Comparison of ENCODE assay signal across 1 cellular context in the genomic region with DNA sequence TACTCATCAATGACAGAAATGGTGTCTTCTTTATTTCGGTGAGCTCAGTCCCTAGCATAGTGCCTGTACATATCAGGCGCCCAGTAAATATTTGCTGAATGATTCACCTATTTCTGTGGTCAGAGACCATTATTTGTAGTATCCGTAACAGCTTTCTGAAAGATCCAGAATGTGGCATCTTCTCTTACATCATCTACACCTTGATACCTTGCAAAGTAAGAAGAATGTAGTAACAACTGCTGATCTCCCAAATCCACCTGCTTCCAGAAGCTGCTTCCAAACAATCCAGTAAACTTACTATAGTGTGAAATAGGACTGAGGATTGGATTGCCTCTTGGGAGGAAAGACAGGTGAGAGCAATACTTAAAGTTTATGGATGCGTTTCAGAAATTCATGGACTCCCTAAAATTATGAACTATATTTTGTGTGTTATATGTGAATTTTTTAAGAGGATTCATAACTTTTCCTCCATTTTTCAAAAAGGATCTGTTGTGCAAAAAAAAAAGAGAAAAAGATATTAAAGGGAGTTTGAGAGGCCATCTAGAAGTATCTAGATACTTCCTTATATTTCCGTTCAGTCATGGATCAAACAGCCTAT.
TF ChIP-seq lines count a peak whose summit lies in the region.

No MANE protein-coding gene starts in this region.

TF ChIP-seq in HepG2, 621 proteins besides CTCF, POLR2A, EP300 and RAD21 (continued from another document and continues in another):
- TF ChIP-seq, protein P1, sequence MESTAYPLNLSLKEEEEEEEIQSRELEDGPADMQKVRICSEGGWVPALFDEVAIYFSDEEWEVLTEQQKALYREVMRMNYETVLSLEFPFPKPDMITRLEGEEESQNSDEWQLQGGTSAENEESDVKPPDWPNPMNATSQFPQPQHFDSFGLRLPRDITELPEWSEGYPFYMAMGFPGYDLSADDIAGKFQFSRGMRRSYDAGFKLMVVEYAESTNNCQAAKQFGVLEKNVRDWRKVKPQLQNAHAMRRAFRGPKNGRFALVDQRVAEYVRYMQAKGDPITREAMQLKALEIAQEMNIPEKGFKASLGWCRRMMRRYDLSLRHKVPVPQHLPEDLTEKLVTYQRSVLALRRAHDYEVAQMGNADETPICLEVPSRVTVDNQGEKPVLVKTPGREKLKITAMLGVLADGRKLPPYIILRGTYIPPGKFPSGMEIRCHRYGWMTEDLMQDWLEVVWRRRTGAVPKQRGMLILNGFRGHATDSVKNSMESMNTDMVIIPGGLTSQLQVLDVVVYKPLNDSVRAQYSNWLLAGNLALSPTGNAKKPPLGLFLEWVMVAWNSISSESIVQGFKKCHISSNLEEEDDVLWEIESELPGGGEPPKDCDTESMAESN (CRISPR knock-in tag; conservative IDR thresholded peaks at IDR 0.05), result 0 out of 2 replicates have a peak, but pooled peaks have one; percentile 24
- TF ChIP-seq ETV5 (CRISPR knock-in tag; IDR thresholded peaks at IDR 0.05; ENCODE audit: borderline replicate concordance) (peak; percentile 41; the same call in 1 of the 2 replicates), ZNF335 (CRISPR knock-in tag; IDR thresholded peaks at IDR 0.05) (peak; percentile 68; the same call in 1 of the 2 replicates), FOSL1 (CRISPR knock-in tag; IDR thresholded peaks at IDR 0.05; ENCODE audit: borderline replicate concordance) (peak; percentile 97), MBNL3 (CRISPR knock-in tag; conservative IDR thresholded peaks at IDR 0.05) (no peak), ZBTB1 (CRISPR knock-in tag; IDR thresholded peaks at IDR 0.05; ENCODE audit: borderline replicate concordance) (no peak), ZSCAN9 (CRISPR knock-in tag; IDR thresholded peaks at IDR 0.05; ENCODE audit: borderline replicate concordance) (no peak; the same call in 1 of the 2 replicates), ZNF484 (CRISPR knock-in tag; IDR thresholded peaks at IDR 0.05; ENCODE audit: borderline replicate concordance, low read depth) (no peak), FOXO1 (CRISPR knock-in tag; IDR thresholded peaks at IDR 0.05) (peak; percentile 60; the same call in 1 of the 2 replicates), ZNF577 (CRISPR knock-in tag; IDR thresholded peaks at IDR 0.05; ENCODE audit: borderline replicate concordance, low read depth) (no peak), RFXANK (CRISPR knock-in tag; IDR thresholded peaks at IDR 0.05) (no peak), ZNF672 (CRISPR knock-in tag; IDR thresholded peaks at IDR 0.05) (no peak), JUNB (CRISPR knock-in tag; IDR thresholded peaks at IDR 0.05; ENCODE audit: borderline replicate concordance) (peak; percentile 92), RFX5 (IDR thresholded peaks at IDR 0.05; ENCODE audit: low read depth, low read length) (peak; percentile 28; the same call in 1 of the 2 replicates), ZMYM4 (CRISPR knock-in tag; IDR thresholded peaks at IDR 0.05) (no peak; the same call in 1 of the 2 replicates), ZNF3 (CRISPR knock-in tag; IDR thresholded peaks at IDR 0.05) (peak; percentile 54; the same call in 1 of the 2 replicates), ZNF546 (CRISPR knock-in tag; conservative IDR thresholded peaks at IDR 0.05) (no peak), ZMAT3 (CRISPR knock-in tag; conservative IDR thresholded peaks at IDR 0.05) (no peak; the same call in 1 of the 2 replicates), U2AF2 (IDR thresholded peaks at IDR 0.05; ENCODE audit: low read depth, low read length) (no peak), MIER3 (CRISPR knock-in tag; IDR thresholded peaks at IDR 0.05; ENCODE audit: borderline replicate concordance) (0 out of 2 replicates have a peak, but pooled peaks have one; percentile 22), MTA1 (CRISPR knock-in tag; IDR thresholded peaks at IDR 0.05; ENCODE audit: borderline replicate concordance) (no peak), ZNF225 (CRISPR knock-in tag; IDR thresholded peaks at IDR 0.05) (no peak), SIN3B (IDR thresholded peaks at IDR 0.05; ENCODE audit: low read length) (no peak), ZNF816 (CRISPR knock-in tag; IDR thresholded peaks at IDR 0.05; ENCODE audit: borderline replicate concordance) (peak; percentile 70; the same call in 1 of the 2 replicates), FOXP1 (IDR thresholded peaks at IDR 0.05) (no peak), FOXP1 (CRISPR knock-in tag; IDR thresholded peaks at IDR 0.05) (peak; percentile 79), KLF11 (CRISPR knock-in tag; IDR thresholded peaks at IDR 0.05) (peak; percentile 63; the same call in 1 of the 2 replicates), ZNF616 (CRISPR knock-in tag; IDR thresholded peaks at IDR 0.05; ENCODE audit: low read depth) (no peak)
- TF ChIP-seq, protein P2, sequence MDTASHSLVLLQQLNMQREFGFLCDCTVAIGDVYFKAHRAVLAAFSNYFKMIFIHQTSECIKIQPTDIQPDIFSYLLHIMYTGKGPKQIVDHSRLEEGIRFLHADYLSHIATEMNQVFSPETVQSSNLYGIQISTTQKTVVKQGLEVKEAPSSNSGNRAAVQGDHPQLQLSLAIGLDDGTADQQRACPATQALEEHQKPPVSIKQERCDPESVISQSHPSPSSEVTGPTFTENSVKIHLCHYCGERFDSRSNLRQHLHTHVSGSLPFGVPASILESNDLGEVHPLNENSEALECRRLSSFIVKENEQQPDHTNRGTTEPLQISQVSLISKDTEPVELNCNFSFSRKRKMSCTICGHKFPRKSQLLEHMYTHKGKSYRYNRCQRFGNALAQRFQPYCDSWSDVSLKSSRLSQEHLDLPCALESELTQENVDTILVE (CRISPR knock-in tag; IDR thresholded peaks at IDR 0.05), result peak; percentile 65
- TF ChIP-seq, protein P3, sequence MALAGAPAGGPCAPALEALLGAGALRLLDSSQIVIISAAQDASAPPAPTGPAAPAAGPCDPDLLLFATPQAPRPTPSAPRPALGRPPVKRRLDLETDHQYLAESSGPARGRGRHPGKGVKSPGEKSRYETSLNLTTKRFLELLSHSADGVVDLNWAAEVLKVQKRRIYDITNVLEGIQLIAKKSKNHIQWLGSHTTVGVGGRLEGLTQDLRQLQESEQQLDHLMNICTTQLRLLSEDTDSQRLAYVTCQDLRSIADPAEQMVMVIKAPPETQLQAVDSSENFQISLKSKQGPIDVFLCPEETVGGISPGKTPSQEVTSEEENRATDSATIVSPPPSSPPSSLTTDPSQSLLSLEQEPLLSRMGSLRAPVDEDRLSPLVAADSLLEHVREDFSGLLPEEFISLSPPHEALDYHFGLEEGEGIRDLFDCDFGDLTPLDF (CRISPR knock-in tag; IDR thresholded peaks at IDR 0.05), result no peak
- TF ChIP-seq, protein P4, sequence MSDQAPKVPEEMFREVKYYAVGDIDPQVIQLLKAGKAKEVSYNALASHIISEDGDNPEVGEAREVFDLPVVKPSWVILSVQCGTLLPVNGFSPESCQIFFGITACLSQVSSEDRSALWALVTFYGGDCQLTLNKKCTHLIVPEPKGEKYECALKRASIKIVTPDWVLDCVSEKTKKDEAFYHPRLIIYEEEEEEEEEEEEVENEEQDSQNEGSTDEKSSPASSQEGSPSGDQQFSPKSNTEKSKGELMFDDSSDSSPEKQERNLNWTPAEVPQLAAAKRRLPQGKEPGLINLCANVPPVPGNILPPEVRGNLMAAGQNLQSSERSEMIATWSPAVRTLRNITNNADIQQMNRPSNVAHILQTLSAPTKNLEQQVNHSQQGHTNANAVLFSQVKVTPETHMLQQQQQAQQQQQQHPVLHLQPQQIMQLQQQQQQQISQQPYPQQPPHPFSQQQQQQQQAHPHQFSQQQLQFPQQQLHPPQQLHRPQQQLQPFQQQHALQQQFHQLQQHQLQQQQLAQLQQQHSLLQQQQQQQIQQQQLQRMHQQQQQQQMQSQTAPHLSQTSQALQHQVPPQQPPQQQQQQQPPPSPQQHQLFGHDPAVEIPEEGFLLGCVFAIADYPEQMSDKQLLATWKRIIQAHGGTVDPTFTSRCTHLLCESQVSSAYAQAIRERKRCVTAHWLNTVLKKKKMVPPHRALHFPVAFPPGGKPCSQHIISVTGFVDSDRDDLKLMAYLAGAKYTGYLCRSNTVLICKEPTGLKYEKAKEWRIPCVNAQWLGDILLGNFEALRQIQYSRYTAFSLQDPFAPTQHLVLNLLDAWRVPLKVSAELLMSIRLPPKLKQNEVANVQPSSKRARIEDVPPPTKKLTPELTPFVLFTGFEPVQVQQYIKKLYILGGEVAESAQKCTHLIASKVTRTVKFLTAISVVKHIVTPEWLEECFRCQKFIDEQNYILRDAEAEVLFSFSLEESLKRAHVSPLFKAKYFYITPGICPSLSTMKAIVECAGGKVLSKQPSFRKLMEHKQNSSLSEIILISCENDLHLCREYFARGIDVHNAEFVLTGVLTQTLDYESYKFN (CRISPR knock-in tag; conservative IDR thresholded peaks at IDR 0.05), result peak; percentile 79
- TF ChIP-seq, protein P5, sequence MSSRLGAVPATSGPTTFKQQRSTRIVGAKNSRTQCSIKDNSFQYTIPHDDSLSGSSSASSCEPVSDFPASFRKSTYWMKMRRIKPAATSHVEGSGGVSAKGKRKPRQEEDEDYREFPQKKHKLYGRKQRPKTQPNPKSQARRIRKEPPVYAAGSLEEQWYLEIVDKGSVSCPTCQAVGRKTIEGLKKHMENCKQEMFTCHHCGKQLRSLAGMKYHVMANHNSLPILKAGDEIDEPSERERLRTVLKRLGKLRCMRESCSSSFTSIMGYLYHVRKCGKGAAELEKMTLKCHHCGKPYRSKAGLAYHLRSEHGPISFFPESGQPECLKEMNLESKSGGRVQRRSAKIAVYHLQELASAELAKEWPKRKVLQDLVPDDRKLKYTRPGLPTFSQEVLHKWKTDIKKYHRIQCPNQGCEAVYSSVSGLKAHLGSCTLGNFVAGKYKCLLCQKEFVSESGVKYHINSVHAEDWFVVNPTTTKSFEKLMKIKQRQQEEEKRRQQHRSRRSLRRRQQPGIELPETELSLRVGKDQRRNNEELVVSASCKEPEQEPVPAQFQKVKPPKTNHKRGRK (CRISPR knock-in tag; IDR thresholded peaks at IDR 0.05), result no peak
- TF ChIP-seq, protein P6, sequence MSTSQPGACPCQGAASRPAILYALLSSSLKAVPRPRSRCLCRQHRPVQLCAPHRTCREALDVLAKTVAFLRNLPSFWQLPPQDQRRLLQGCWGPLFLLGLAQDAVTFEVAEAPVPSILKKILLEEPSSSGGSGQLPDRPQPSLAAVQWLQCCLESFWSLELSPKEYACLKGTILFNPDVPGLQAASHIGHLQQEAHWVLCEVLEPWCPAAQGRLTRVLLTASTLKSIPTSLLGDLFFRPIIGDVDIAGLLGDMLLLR (CRISPR knock-in tag; IDR thresholded peaks at IDR 0.05), result no peak
- TF ChIP-seq, protein P7, sequence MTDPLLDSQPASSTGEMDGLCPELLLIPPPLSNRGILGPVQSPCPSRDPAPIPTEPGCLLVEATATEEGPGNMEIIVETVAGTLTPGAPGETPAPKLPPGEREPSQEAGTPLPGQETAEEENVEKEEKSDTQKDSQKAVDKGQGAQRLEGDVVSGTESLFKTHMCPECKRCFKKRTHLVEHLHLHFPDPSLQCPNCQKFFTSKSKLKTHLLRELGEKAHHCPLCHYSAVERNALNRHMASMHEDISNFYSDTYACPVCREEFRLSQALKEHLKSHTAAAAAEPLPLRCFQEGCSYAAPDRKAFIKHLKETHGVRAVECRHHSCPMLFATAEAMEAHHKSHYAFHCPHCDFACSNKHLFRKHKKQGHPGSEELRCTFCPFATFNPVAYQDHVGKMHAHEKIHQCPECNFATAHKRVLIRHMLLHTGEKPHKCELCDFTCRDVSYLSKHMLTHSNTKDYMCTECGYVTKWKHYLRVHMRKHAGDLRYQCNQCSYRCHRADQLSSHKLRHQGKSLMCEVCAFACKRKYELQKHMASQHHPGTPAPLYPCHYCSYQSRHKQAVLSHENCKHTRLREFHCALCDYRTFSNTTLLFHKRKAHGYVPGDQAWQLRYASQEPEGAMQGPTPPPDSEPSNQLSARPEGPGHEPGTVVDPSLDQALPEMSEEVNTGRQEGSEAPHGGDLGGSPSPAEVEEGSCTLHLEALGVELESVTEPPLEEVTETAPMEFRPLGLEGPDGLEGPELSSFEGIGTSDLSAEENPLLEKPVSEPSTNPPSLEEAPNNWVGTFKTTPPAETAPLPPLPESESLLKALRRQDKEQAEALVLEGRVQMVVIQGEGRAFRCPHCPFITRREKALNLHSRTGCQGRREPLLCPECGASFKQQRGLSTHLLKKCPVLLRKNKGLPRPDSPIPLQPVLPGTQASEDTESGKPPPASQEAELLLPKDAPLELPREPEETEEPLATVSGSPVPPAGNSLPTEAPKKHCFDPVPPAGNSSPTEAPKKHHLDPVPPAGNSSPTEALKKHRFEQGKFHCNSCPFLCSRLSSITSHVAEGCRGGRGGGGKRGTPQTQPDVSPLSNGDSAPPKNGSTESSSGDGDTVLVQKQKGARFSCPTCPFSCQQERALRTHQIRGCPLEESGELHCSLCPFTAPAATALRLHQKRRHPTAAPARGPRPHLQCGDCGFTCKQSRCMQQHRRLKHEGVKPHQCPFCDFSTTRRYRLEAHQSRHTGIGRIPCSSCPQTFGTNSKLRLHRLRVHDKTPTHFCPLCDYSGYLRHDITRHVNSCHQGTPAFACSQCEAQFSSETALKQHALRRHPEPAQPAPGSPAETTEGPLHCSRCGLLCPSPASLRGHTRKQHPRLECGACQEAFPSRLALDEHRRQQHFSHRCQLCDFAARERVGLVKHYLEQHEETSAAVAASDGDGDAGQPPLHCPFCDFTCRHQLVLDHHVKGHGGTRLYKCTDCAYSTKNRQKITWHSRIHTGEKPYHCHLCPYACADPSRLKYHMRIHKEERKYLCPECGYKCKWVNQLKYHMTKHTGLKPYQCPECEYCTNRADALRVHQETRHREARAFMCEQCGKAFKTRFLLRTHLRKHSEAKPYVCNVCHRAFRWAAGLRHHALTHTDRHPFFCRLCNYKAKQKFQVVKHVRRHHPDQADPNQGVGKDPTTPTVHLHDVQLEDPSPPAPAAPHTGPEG (CRISPR knock-in tag; IDR thresholded peaks at IDR 0.05), result no peak
- TF ChIP-seq, protein P8, sequence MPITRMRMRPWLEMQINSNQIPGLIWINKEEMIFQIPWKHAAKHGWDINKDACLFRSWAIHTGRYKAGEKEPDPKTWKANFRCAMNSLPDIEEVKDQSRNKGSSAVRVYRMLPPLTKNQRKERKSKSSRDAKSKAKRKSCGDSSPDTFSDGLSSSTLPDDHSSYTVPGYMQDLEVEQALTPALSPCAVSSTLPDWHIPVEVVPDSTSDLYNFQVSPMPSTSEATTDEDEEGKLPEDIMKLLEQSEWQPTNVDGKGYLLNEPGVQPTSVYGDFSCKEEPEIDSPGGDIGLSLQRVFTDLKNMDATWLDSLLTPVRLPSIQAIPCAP (CRISPR knock-in tag; IDR thresholded peaks at IDR 0.05; ENCODE audit: low read depth), result no peak
- TF ChIP-seq, protein P9, sequence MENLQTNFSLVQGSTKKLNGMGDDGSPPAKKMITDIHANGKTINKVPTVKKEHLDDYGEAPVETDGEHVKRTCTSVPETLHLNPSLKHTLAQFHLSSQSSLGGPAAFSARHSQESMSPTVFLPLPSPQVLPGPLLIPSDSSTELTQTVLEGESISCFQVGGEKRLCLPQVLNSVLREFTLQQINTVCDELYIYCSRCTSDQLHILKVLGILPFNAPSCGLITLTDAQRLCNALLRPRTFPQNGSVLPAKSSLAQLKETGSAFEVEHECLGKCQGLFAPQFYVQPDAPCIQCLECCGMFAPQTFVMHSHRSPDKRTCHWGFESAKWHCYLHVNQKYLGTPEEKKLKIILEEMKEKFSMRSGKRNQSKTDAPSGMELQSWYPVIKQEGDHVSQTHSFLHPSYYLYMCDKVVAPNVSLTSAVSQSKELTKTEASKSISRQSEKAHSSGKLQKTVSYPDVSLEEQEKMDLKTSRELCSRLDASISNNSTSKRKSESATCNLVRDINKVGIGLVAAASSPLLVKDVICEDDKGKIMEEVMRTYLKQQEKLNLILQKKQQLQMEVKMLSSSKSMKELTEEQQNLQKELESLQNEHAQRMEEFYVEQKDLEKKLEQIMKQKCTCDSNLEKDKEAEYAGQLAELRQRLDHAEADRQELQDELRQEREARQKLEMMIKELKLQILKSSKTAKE (CRISPR knock-in tag; IDR thresholded peaks at IDR 0.05; ENCODE audit: borderline replicate concordance), result no peak
